ENCODE assay signal across 1 cellular context in the genomic region with DNA sequence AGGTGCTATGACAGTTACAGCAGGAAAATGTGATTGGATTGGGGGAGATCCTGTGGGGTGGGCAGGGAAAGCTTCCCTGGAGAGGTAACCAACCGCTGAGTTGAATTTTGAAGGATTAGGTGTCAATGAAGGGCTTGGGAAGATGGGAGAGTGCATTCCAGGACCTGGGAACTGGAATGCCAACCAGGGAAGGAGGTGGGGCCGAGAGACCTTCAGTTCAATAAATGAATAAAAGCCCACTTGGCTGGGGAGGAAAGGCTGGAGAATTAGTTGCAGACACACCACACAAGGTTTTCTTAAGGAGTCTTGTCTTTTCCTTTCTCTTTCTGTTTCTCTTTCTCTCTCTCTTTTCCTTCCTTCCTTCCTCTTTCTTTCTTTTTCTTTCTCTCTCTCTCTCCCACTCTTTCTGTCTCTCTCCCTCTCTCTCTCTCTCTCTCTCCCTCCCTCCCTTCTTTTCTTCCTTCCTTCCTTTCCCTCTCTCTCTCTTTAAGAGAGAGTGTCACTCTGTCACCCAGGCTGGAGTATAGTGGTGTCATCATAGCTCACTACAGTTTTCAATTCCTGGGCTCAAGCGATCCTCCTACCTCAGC.
TF ChIP-seq lines count a peak whose summit lies in the region.

No MANE protein-coding gene starts in this region.

TF ChIP-seq in HepG2, 621 proteins besides CTCF, POLR2A, EP300 and RAD21 (continued from another document):
- TF ChIP-seq, protein P1, sequence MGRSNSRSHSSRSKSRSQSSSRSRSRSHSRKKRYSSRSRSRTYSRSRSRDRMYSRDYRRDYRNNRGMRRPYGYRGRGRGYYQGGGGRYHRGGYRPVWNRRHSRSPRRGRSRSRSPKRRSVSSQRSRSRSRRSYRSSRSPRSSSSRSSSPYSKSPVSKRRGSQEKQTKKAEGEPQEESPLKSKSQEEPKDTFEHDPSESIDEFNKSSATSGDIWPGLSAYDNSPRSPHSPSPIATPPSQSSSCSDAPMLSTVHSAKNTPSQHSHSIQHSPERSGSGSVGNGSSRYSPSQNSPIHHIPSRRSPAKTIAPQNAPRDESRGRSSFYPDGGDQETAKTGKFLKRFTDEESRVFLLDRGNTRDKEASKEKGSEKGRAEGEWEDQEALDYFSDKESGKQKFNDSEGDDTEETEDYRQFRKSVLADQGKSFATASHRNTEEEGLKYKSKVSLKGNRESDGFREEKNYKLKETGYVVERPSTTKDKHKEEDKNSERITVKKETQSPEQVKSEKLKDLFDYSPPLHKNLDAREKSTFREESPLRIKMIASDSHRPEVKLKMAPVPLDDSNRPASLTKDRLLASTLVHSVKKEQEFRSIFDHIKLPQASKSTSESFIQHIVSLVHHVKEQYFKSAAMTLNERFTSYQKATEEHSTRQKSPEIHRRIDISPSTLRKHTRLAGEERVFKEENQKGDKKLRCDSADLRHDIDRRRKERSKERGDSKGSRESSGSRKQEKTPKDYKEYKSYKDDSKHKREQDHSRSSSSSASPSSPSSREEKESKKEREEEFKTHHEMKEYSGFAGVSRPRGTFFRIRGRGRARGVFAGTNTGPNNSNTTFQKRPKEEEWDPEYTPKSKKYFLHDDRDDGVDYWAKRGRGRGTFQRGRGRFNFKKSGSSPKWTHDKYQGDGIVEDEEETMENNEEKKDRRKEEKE (IDR thresholded peaks at IDR 0.05): no peak
- TF ChIP-seq MXI1 (IDR thresholded peaks at IDR 0.05; ENCODE audit: borderline replicate concordance, low read depth, low read length): no peak
- TF ChIP-seq, protein P2, sequence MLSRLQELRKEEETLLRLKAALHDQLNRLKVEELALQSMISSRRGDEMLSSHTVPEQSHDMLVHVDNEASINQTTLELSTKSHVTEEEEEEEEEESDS (CRISPR knock-in tag; IDR thresholded peaks at IDR 0.05; ENCODE audit: borderline replicate concordance): no peak
- no peak for TF ChIP-seq DNMT3B (CRISPR knock-in tag; conservative IDR thresholded peaks at IDR 0.05)
- no peak for TF ChIP-seq JUN (CRISPR knock-in tag; IDR thresholded peaks at IDR 0.05)
- no peak for TF ChIP-seq HOXA3 (CRISPR knock-in tag; IDR thresholded peaks at IDR 0.05)
- no peak for TF ChIP-seq SIN3A (IDR thresholded peaks at IDR 0.05; ENCODE audit: borderline replicate concordance, low read depth, low read length)
- TF ChIP-seq MTF1 (CRISPR knock-in tag; IDR thresholded peaks at IDR 0.05): no peak
- TF ChIP-seq LCORL (IDR thresholded peaks at IDR 0.05): no peak
- no peak for TF ChIP-seq LCORL (CRISPR knock-in tag; IDR thresholded peaks at IDR 0.05)
TF ChIP-seq in HepG2: peak in this region for 0.
